ENCODE assay signal across 29 cellular contexts in the genomic region with DNA sequence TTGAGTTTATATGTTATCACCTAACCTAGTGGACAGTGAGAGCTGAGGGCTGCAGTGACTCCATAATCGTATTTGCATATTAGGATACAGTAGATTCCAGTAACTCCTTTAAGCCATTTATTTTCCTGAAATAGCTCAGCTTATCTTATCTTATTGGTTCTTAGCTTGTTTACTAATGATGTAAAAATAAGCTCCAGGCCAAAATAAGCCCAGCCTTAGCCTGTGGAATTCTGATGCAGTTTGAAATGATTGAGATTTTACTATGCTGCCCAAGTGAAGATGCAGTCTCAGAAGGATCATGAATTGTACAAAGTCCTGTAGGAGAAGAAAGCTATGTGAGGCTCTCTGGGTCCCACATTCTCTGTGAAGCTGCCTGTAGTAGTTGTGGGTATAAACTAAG. TPM values are rescaled to one million over a fixed set of nuclear protein-coding genes. Genes with fewer than 3 reads are reported as not detected.
DNase-seq lines count a peak whose midpoint lies in the region; ATAC-seq and TF ChIP-seq lines count a peak whose summit lies in the region.
"Had no signal": no experiment of that assay in that cellular context is flagged by ENCODE, and none has a peak within 500 bp of the region (broad histone marks: within the 10 kb centered on the region; RNA-seq: fewer than 3 reads in every experiment).

No MANE protein-coding gene starts in this region.

- peak overlapping the region; percentile 73 for H3K27ac Mint-ChIP-seq in activated naive CD4-positive, alpha-beta T cell treated with anti-CD3 and anti-CD28 coated beads, Interleukin-2, amount 50 U/mL, for 24 hours
- H3K27ac Mint-ChIP-seq in chondrocyte (ENCODE audit: unreplicated experiment) (peak overlapping the region; percentile 22), progenitor cell of endocrine pancreas (no peak overlapping the region)
- peak overlapping the region; percentile 9 to 77 (median 64) for H3K27ac Mint-ChIP-seq in naive thymus-derived CD8-positive, alpha-beta T cell
- H3K27ac Mint-ChIP-seq: naive B cell had no signal

- H3K27ac ChIP-seq in SK-N-MC: peak overlapping the region; percentile 74
- H3K27ac ChIP-seq in stomach: peak overlapping the region in 1 of 5 donors; percentile 33
- H3K27ac ChIP-seq: BLaER1, heart left ventricle, testis, vagina had no signal

- TF ChIP-seq EP300 in stomach (IDR thresholded peaks at IDR 0.05): no peak

- ATAC-seq in naive thymus-derived CD8-positive, alpha-beta T cell: no peak
- no peak for ATAC-seq in GM18519 (IDR thresholded peaks at IDR 0.05; ENCODE audit: low FRiP score, unreplicated experiment)
- ATAC-seq: HCT116, heart left ventricle, left cardiac atrium had no signal

- intact Hi-C loops in stomach (cut with DNase I; ENCODE audit: low total_unique reads): no loop called here

- H3K27me3 Mint-ChIP-seq in activated naive CD4-positive, alpha-beta T cell treated with anti-CD3 and anti-CD28 coated beads, Interleukin-2, amount 50 U/mL, for 24 hours: no peaks in the 10 kb centered on the region
- no peaks in the 10 kb centered on the region for H3K27me3 Mint-ChIP-seq in chondrocyte (ENCODE audit: low read depth)
- no peaks in the 10 kb centered on the region for H3K27me3 Mint-ChIP-seq in naive thymus-derived CD8-positive, alpha-beta T cell
- H3K27me3 Mint-ChIP-seq in progenitor cell of endocrine pancreas: no peaks in the 10 kb centered on the region
- H3K27me3 Mint-ChIP-seq: naive B cell had no signal

- TF ChIP-seq CTCF in chondrocyte (IDR thresholded peaks at IDR 0.05) (no peak), progenitor cell of endocrine pancreas (IDR thresholded peaks at IDR 0.05; ENCODE audit: unreplicated experiment) (no peak), stomach (IDR thresholded peaks at IDR 0.05) (no peak)

- peaks cover 0 to 22% (median 11%) of the 10 kb centered on the region in 4 donors for H3K4me1 ChIP-seq in stomach
- H3K4me1 ChIP-seq: BLaER1 had no signal

- DNase-seq in activated naive CD4-positive, alpha-beta T cell (lab: John Stamatoyannopoulos, UW): no peak
- DNase-seq in SK-N-MC (ENCODE audit: low read depth, low spot score): no peak
- DNase-seq in chondrocyte (ENCODE audit: low spot score): no peak
- no peak for DNase-seq in naive thymus-derived CD8-positive, alpha-beta T cell
- no peak for DNase-seq in progenitor cell of endocrine pancreas (ENCODE audit: low spot score, unreplicated experiment)
- no peak for DNase-seq in stomach
- DNase-seq: ACHN; activated CD4-positive, alpha-beta T cell treated with anti-CD3 and anti-CD28 coated beads for 1 hour; amygdala; central memory CD4-positive, alpha-beta T cell; dorsolateral prefrontal cortex; foreskin fibroblast; heart left ventricle; left cardiac atrium; mesendoderm; naive B cell; NCI-H1092; NCI-H1930; NCI-H69; occipital lobe; stimulated activated CD4-positive, alpha-beta T cell treated with anti-CD3 and anti-CD28 coated beads, Interleukin-2, amount 100 ng/mL, for 24 hours; T-helper 1 cell; testis had no signal

- H3K4me3 ChIP-seq in SK-N-MC (no peak overlapping the region), stomach (no peak overlapping the region)
- H3K4me3 ChIP-seq: BLaER1, dorsolateral prefrontal cortex, heart left ventricle, smooth muscle cell, testis, vagina had no signal

- H3K4me1 Mint-ChIP-seq in activated naive CD4-positive, alpha-beta T cell treated with anti-CD3 and anti-CD28 coated beads, Interleukin-2, amount 50 U/mL, for 24 hours: peaks cover 61% of the 10 kb centered on the region
- peaks cover 13% of the 10 kb centered on the region for H3K4me1 Mint-ChIP-seq in chondrocyte (ENCODE audit: low read depth)
- peaks cover 18 to 55% (median 44%) of the 10 kb centered on the region in 4 donors for H3K4me1 Mint-ChIP-seq in naive thymus-derived CD8-positive, alpha-beta T cell
- peaks cover 28% of the 10 kb centered on the region for H3K4me1 Mint-ChIP-seq in progenitor cell of endocrine pancreas (ENCODE audit: low read depth)

- POLR2A ChIA-PET in naive thymus-derived CD8-positive, alpha-beta T cell (lab: Charles Lee): interaction anchor here (2.6 kb wide), 1 partner anchor 16 kb away, joined by 14 read pairs; no protein-coding TSS in a partner anchor

- H3K9me3 ChIP-seq in SK-N-MC (ENCODE audit: low read depth, low read length) (no peaks in the 10 kb centered on the region), stomach (no peaks in the 10 kb centered on the region)
- H3K9me3 ChIP-seq: BLaER1, heart left ventricle, testis, vagina had no signal

- no peak overlapping the region for H3K9ac ChIP-seq in SK-N-MC (ENCODE audit: insufficient read length)
- H3K9ac ChIP-seq: BLaER1 had no signal

- H3K36me3 ChIP-seq in SK-N-MC (ENCODE audit: insufficient read depth, low read length) (peaks cover 100% of the 10 kb centered on the region), stomach (peaks cover 89 to 100% (median 100%) of the 10 kb centered on the region in 4 donors)

- WGBS in stomach, 5 donors: 40 to 72% (median 57%) methylated on average over 1 of the region's 1 CpG

- H3K27me3 ChIP-seq in stomach: no peaks in the 10 kb centered on the region
- H3K27me3 ChIP-seq: BLaER1, dorsolateral prefrontal cortex, heart left ventricle, testis, vagina had no signal

- peaks cover 32% of the 10 kb centered on the region for H3K36me3 Mint-ChIP-seq in activated naive CD4-positive, alpha-beta T cell treated with anti-CD3 and anti-CD28 coated beads, Interleukin-2, amount 50 U/mL, for 24 hours
- H3K36me3 Mint-ChIP-seq in chondrocyte (ENCODE audit: low read depth) (peaks cover 63% of the 10 kb centered on the region), progenitor cell of endocrine pancreas (ENCODE audit: insufficient read depth) (peaks cover 74% of the 10 kb centered on the region)
- peaks cover 18 to 100% (median 50%) of the 10 kb centered on the region in 3 donors for H3K36me3 Mint-ChIP-seq in naive thymus-derived CD8-positive, alpha-beta T cell

- no peak overlapping the region for H3K4me3 Mint-ChIP-seq in activated naive CD4-positive, alpha-beta T cell treated with anti-CD3 and anti-CD28 coated beads, Interleukin-2, amount 50 U/mL, for 24 hours
- H3K4me3 Mint-ChIP-seq in chondrocyte (ENCODE audit: unreplicated experiment) (no peak overlapping the region), progenitor cell of endocrine pancreas (ENCODE audit: low read depth) (no peak overlapping the region)
- no peak overlapping the region for H3K4me3 Mint-ChIP-seq in naive thymus-derived CD8-positive, alpha-beta T cell
- H3K4me3 Mint-ChIP-seq: naive B cell had no signal

- TF ChIP-seq POLR2A in stomach (IDR thresholded peaks at IDR 0.05): no peak

- no peaks in the 10 kb centered on the region for H3K9me3 Mint-ChIP-seq in activated naive CD4-positive, alpha-beta T cell treated with anti-CD3 and anti-CD28 coated beads, Interleukin-2, amount 50 U/mL, for 24 hours
- no peaks in the 10 kb centered on the region for H3K9me3 Mint-ChIP-seq in chondrocyte (ENCODE audit: low read depth)
- no peaks in the 10 kb centered on the region for H3K9me3 Mint-ChIP-seq in naive thymus-derived CD8-positive, alpha-beta T cell
- no peaks in the 10 kb centered on the region for H3K9me3 Mint-ChIP-seq in progenitor cell of endocrine pancreas (ENCODE audit: low read depth)
- H3K9me3 Mint-ChIP-seq: naive B cell had no signal

RNA-seq across cellular contexts. Expression of a gene that starts 18.2 kb away (rescaled TPM):
- total RNA-seq in chondrocyte (171 to 196 TPM (median 188 TPM) in 3 replicates), progenitor cell of endocrine pancreas (325 and 332 TPM in 2 replicates), stomach (100 to 1,000 TPM; 103 to 576 (median 286) TPM)
- 100 to 1,000 TPM; 248 to 261 TPM for total RNA-seq in naive thymus-derived CD8-positive, alpha-beta T cell
- 10 to 100 TPM; 59.1 to 65.0 (median 60.6) TPM for polyA plus RNA-seq in naive thymus-derived CD8-positive, alpha-beta T cell
- 100 to 1,000 TPM in 2 of 3 donors, 10 to 100 TPM in 1; 49.9 to 210 (median 110) TPM for polyA plus RNA-seq in stomach
